8 cellular contexts compared by ENCODE assay signal in the genomic region with DNA sequence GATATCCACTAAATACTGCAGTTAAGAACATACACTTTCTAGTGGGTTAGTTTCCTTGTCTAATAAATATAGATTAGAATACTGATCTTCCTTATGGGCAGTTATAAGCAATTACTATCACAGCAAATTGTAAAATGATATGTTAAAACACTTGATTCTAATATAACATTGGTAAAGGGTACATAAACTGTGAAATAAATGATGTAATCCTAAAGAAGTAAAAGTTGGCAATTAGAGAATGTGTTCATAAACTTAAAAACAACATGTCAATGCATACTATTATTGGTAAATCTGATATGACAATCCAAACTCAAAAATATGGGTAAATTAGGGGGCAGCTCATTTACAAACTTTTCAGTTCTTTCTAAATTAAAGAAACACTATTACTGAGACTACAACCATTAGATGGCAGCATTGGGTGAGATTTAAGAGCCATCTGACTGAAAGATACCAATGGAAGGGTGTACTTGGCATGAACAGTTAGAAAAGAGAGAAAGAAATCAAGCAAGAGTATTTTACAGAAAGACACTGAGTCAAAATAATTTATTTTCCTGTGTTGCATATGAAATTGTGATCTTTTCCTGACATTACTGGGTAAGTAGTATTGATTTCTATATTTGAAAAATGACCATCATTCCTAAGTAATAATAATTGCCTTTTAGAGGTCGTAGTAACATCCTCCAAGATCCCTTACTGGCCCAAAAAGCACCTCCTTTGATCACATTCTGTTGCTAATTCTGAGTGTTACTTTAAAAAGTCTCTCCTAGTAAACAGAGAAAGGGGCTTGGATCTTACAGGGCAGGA.
DNase-seq lines count a peak whose midpoint lies in the region; ATAC-seq, FAIRE-seq and TF ChIP-seq lines count a peak whose summit lies in the region.

No MANE protein-coding gene starts in this region.

- peaks cover 11% of the 10 kb centered on the region for H3K4me1 ChIP-seq in HepG2 (ENCODE audit: insufficient read depth, low read length)

- no peak overlapping the region for H2AFZ ChIP-seq in HepG2 (ENCODE audit: low read length)

- no peaks in the 10 kb centered on the region for H3K27me3 ChIP-seq in HepG2 (ENCODE audit: control insufficient read depth in 1 of 2, insufficient read depth in 2 of 2, low read length in 2 of 2)

- H3K36me3 Mint-ChIP-seq in chondrocyte (ENCODE audit: low read depth) = peaks cover 15% of the 10 kb centered on the region

- H3K27me3 Mint-ChIP-seq in chondrocyte (ENCODE audit: low read depth) = no peaks in the 10 kb centered on the region

- WGBS in HepG2 (ENCODE audit: low lambda C conversion rate) = 93% methylated on average over 1 of the region's 1 CpG

- CTCF ChIA-PET in HepG2 (lab: Yijun Ruan, JAX; ENCODE audit: low intra/inter-chr PET ratio, low total read pairs) = interaction anchor here (0.8 to 3.0 kb wide), 4 partner anchors 56 to 166 kb away, joined by 3 to 38 read pairs (median 12); a partner anchor contains a TSS

- H4K20me1 ChIP-seq in HepG2 (ENCODE audit: insufficient read depth, low read length) = no peaks in the 10 kb centered on the region

- no peaks in the 10 kb centered on the region for H3K9me3 ChIP-seq in HepG2 (ENCODE audit: low read length)

- H3K4me1 Mint-ChIP-seq in chondrocyte (ENCODE audit: low read depth) = peaks cover 3% of the 10 kb centered on the region

- no TSS peak for BruUV-seq in HepG2 (replicated peaks; lab: Mats Ljungman, UMichigan)

- peak; percentile 65 to 70 for ATAC-seq in activated CD4-positive, CD25-positive, alpha-beta regulatory T cell treated with anti-CD3 and anti-CD28 coated beads, Interleukin-2, amount 50 U/mL, for 24 hours
- peak; percentile 79 for ATAC-seq in HepG2
- no peak for ATAC-seq in HG03439 (IDR thresholded peaks at IDR 0.05; ENCODE audit: unreplicated experiment)

- TF ChIP-seq RAD21 in HepG2 (CRISPR knock-in tag; IDR thresholded peaks at IDR 0.05) = no peak; the same call in 1 of the 2 replicates

- H3K4me3 ChIP-seq in LNCaP clone FGC (ENCODE audit: low read depth, low read length) = no peak overlapping the region
- no peak overlapping the region for H3K4me3 ChIP-seq in HepG2 (replicated peaks in 1 of 3; ENCODE audit: insufficient read depth in 1 of 3, low read depth in 2 of 3, low read length in 3 of 3)

- no peaks in the 10 kb centered on the region for H3K79me2 ChIP-seq in HepG2 (ENCODE audit: insufficient read depth, low read length)

- no peak overlapping the region for H3K4me2 ChIP-seq in HepG2 (ENCODE audit: low read depth, low read length)

- POLR2A ChIA-PET in HepG2 (lab: Yijun Ruan, JAX) = interaction anchor here (0.6 to 1.9 kb wide), 2 partner anchors 152 to 186 kb away, joined by 3 to 7 read pairs; a partner anchor contains a TSS

- H3K27ac Mint-ChIP-seq in chondrocyte (ENCODE audit: unreplicated experiment) = peak overlapping the region; percentile 60

- no peak for DNase-seq in activated CD4-positive, CD25-positive, alpha-beta regulatory T cell treated with anti-CD3 and anti-CD28 coated beads, Interleukin-2, amount 50 U/mL, for 72 hours
- DNase-seq in LNCaP clone FGC (ENCODE audit: low read depth) = peak; percentile 50
- DNase-seq in OCI-M1 (lab: John Stamatoyannopoulos, UW) = peak; percentile 78
- no peak for DNase-seq in chondrocyte (ENCODE audit: low spot score)
- DNase-seq in HepG2 (ENCODE audit: low spot score) = peak; percentile 71
- peak; percentile 33 for DNase-seq in urothelium cell line (ENCODE audit: low spot score)

- FAIRE-seq in HepG2 (lab: Jason Lieb, UNC) = no peak
- no peak for FAIRE-seq in urothelium cell line (lab: Jason Lieb, UNC)

- TF ChIP-seq CTCF in LNCaP clone FGC (IDR thresholded peaks at IDR 0.05; ENCODE audit: control insufficient read depth, extremely low read depth, insufficient read depth) = peak; percentile 53
- TF ChIP-seq CTCF in chondrocyte (IDR thresholded peaks at IDR 0.05) = peak; percentile 91
- peak; percentile 67 for TF ChIP-seq CTCF in HepG2 (CRISPR knock-in tag; IDR thresholded peaks at IDR 0.05)

- in situ Hi-C loops in HepG2 (cut with HindIII; ENCODE audit: extremely low pct_ligation_motif_present, low pct_unique_long_range_greater_than_20kb) = loop anchor here (5.0 to 10.0 kb wide), 2 partner anchors 54 to 151 kb away; a partner anchor contains a TSS

- intact Hi-C loops in HepG2 (cut with micrococcal nuclease; ENCODE audit: unreplicated experiment) = loop anchor here (1.0 to 5.0 kb wide), 3 partner anchors 56 to 166 kb away; a partner anchor contains a TSS

- TF ChIP-seq EP300 in HepG2 (IDR thresholded peaks at IDR 0.05; ENCODE audit: low read depth in 2 of 2, low read length in 2 of 2) = no peak
- TF ChIP-seq EP300 in HepG2 (CRISPR knock-in tag; IDR thresholded peaks at IDR 0.05; ENCODE audit: borderline replicate concordance) = no peak

- TF ChIP-seq POLR2A in HepG2 (IDR thresholded peaks at IDR 0.05; ENCODE audit: insufficient read depth in 1 of 2, low read depth in 2 of 2, low read length in 2 of 2) = no peak

- no peak overlapping the region for H3K27ac ChIP-seq in HepG2 (ENCODE audit: extremely low read length, insufficient read depth, low read length)

- no peak overlapping the region for H3K9ac ChIP-seq in HepG2 (ENCODE audit: insufficient read depth, low read depth, low read length)

- H3K9me3 Mint-ChIP-seq in chondrocyte (ENCODE audit: low read depth) = no peaks in the 10 kb centered on the region

- no peak overlapping the region for H3K4me3 Mint-ChIP-seq in chondrocyte (ENCODE audit: unreplicated experiment)

- H3K36me3 ChIP-seq in HepG2 (replicated peaks in 1 of 2; ENCODE audit: control insufficient read depth in 1 of 2, insufficient read depth in 2 of 2, low read length in 2 of 2) = peaks cover 21 to 60% of the 10 kb centered on the region in 2 experiments

TF ChIP-seq in HepG2, 621 proteins besides CTCF, POLR2A, EP300 and RAD21 (continues in another document):
- TF ChIP-seq ZSCAN20 (CRISPR knock-in tag; IDR thresholded peaks at IDR 0.05; ENCODE audit: borderline replicate concordance) = no peak
- TF ChIP-seq NFE2L2 (IDR thresholded peaks at IDR 0.05; ENCODE audit: low read length) = no peak
- no peak for TF ChIP-seq ERF (CRISPR knock-in tag; IDR thresholded peaks at IDR 0.05)
- TF ChIP-seq, protein P1, sequence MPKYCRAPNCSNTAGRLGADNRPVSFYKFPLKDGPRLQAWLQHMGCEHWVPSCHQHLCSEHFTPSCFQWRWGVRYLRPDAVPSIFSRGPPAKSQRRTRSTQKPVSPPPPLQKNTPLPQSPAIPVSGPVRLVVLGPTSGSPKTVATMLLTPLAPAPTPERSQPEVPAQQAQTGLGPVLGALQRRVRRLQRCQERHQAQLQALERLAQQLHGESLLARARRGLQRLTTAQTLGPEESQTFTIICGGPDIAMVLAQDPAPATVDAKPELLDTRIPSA (CRISPR knock-in tag; IDR thresholded peaks at IDR 0.05; ENCODE audit: borderline replicate concordance) = no peak
- TF ChIP-seq, protein P2, sequence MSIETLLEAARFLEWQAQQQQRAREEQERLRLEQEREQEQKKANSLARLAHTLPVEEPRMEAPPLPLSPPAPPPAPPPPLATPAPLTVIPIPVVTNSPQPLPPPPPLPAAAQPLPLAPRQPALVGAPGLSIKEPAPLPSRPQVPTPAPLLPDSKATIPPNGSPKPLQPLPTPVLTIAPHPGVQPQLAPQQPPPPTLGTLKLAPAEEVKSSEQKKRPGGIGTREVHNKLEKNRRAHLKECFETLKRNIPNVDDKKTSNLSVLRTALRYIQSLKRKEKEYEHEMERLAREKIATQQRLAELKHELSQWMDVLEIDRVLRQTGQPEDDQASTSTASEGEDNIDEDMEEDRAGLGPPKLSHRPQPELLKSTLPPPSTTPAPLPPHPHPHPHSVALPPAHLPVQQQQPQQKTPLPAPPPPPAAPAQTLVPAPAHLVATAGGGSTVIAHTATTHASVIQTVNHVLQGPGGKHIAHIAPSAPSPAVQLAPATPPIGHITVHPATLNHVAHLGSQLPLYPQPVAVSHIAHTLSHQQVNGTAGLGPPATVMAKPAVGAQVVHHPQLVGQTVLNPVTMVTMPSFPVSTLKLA (IDR thresholded peaks at IDR 0.05) = no peak
- TF ChIP-seq SP140L (CRISPR knock-in tag; IDR thresholded peaks at IDR 0.05; ENCODE audit: borderline replicate concordance) = no peak
- peak; percentile 43; the same call in 1 of the 2 replicates for TF ChIP-seq SMC3 (IDR thresholded peaks at IDR 0.05; ENCODE audit: low read length)
- no peak for TF ChIP-seq DNMT3B (CRISPR knock-in tag; conservative IDR thresholded peaks at IDR 0.05)
- TF ChIP-seq, protein P3, sequence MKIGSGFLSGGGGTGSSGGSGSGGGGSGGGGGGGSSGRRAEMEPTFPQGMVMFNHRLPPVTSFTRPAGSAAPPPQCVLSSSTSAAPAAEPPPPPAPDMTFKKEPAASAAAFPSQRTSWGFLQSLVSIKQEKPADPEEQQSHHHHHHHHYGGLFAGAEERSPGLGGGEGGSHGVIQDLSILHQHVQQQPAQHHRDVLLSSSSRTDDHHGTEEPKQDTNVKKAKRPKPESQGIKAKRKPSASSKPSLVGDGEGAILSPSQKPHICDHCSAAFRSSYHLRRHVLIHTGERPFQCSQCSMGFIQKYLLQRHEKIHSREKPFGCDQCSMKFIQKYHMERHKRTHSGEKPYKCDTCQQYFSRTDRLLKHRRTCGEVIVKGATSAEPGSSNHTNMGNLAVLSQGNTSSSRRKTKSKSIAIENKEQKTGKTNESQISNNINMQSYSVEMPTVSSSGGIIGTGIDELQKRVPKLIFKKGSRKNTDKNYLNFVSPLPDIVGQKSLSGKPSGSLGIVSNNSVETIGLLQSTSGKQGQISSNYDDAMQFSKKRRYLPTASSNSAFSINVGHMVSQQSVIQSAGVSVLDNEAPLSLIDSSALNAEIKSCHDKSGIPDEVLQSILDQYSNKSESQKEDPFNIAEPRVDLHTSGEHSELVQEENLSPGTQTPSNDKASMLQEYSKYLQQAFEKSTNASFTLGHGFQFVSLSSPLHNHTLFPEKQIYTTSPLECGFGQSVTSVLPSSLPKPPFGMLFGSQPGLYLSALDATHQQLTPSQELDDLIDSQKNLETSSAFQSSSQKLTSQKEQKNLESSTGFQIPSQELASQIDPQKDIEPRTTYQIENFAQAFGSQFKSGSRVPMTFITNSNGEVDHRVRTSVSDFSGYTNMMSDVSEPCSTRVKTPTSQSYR (CRISPR knock-in tag; IDR thresholded peaks at IDR 0.05; ENCODE audit: borderline replicate concordance) = no peak
- TF ChIP-seq HNRNPH1 (optimal IDR thresholded peaks at IDR 0.05; ENCODE audit: low read depth, low read length) = no peak
- no peak for TF ChIP-seq ZNF367 (CRISPR knock-in tag; IDR thresholded peaks at IDR 0.05; ENCODE audit: borderline replicate concordance)
- TF ChIP-seq ATF7 (IDR thresholded peaks at IDR 0.05) = peak; percentile 82
- TF ChIP-seq ATF7 (CRISPR knock-in tag; IDR thresholded peaks at IDR 0.05) = no peak
- TF ChIP-seq HMG20B (CRISPR knock-in tag; conservative IDR thresholded peaks at IDR 0.05) = no peak
- TF ChIP-seq JUN (CRISPR knock-in tag; IDR thresholded peaks at IDR 0.05) = no peak
- TF ChIP-seq CREB1 (IDR thresholded peaks at IDR 0.05) = no peak
- peak; percentile 36; the same call in 1 of the 2 replicates for TF ChIP-seq CREB1 (CRISPR knock-in tag; IDR thresholded peaks at IDR 0.05)
- no peak for TF ChIP-seq ZSCAN25 (CRISPR knock-in tag; IDR thresholded peaks at IDR 0.05)
- TF ChIP-seq ZNF773 (CRISPR knock-in tag; IDR thresholded peaks at IDR 0.05; ENCODE audit: borderline replicate concordance) = no peak

Comparison
In these comparisons a context has a peak if more than half of its experiments do, and no peak if none do; other contexts are left out.
1. DNase-seq: peak in LNCaP clone FGC (single experiment), OCI-M1 (single experiment), HepG2 (single experiment) and urothelium cell line (single experiment); none in activated CD4-positive, CD25-positive, alpha-beta regulatory T cell treated with anti-CD3 and anti-CD28 coated beads, Interleukin-2, amount 50 U/mL, for 72 hours (single experiment) and chondrocyte (single experiment).
2. Peak in every context shown above with its lines, with median percentiles within 50 percentile points of each other: CTCF ChIP-seq.